9 cellular contexts compared by ENCODE assay signal in genomic region chr12:1917172-1918070, GRCh38. TPM values are rescaled to one million over a fixed set of nuclear protein-coding genes. Genes with fewer than 3 reads are reported as not detected.
DNase-seq lines count a peak whose midpoint lies in the region; ATAC-seq and TF ChIP-seq lines count a peak whose summit lies in the region.
"Had no signal": no experiment of that assay in that cellular context is flagged by ENCODE, and none has a peak within 500 bp of the region (broad histone marks: within the 10 kb centered on the region; RNA-seq: fewer than 3 reads in every experiment).

No MANE protein-coding gene starts in this region.

- H4K20me1 ChIP-seq in H9 (ENCODE audit: control insufficient read depth, insufficient read depth, insufficient read length), result no peaks in the 10 kb centered on the region

- H3K4me3 Mint-ChIP-seq in H9 (no peak overlapping the region; a peak in 1 of 5 replicates), WTC11 (no peak overlapping the region)

- peak overlapping the region in 1 of 4 donors; percentile 18 for H3K4me3 ChIP-seq in adrenal gland
- peak overlapping the region; percentile 27 to 36 for H3K4me3 ChIP-seq in muscle layer of duodenum (ENCODE audit: low read depth in 1 of 2, low read length in 2 of 2)

- DNase-seq in AML-193 (lab: John Stamatoyannopoulos, UW), result peak; percentile 78 to 85
- DNase-seq in H9, result peak; percentile 22
- DNase-seq in adrenal gland, result peak in 5 of 7 donors; percentile 14 to 51 (median 34)
- no peak for DNase-seq in WTC11 (ENCODE audit: low spot score)
- no peak for DNase-seq in dermis blood vessel endothelial cell
- DNase-seq: DMS153 had no signal

- WGBS in H9 (ENCODE audit: extremely low coverage, insufficient read length, low lambda C conversion rate), result no CpG with 5 or more reads among the region's 22 CpGs
- 74 to 80% (median 75%) methylated on average over 14 to 22 of the region's 22 CpGs for WGBS in adrenal gland, 4 donors

- no peaks in the 10 kb centered on the region for H3K27me3 ChIP-seq in H9 (ENCODE audit: insufficient read depth, low read length)
- no peaks in the 10 kb centered on the region for H3K27me3 ChIP-seq in adrenal gland
- no peaks in the 10 kb centered on the region for H3K27me3 ChIP-seq in muscle layer of duodenum (ENCODE audit: low read depth, low read length)

- H3K9me3 Mint-ChIP-seq in H9 (no peaks in the 10 kb centered on the region), WTC11 (no peaks in the 10 kb centered on the region)

- H3T11ph ChIP-seq in H9 (ENCODE audit: low read length), result no peak overlapping the region

- no peak overlapping the region for H3K4ac ChIP-seq in H9 (ENCODE audit: low read depth, low read length)

- no peak overlapping the region for H2BK120ac ChIP-seq in H9 (ENCODE audit: low read depth, low read length, poor library complexity, severe bottlenecking)

- H3K4me1 ChIP-seq in H9 (ENCODE audit: insufficient read depth, low read length) (no peaks in the 10 kb centered on the region), adrenal gland (replicated peaks in 1 of 2) (peaks cover 6% of the 10 kb centered on the region in 2 donors), muscle layer of duodenum (ENCODE audit: control insufficient read depth in 1 of 2, insufficient read depth in 2 of 2, low read length in 2 of 2) (peaks cover 0 to 9% of the 10 kb centered on the region in 2 donors)

- no peak overlapping the region for H3K9ac ChIP-seq in H9 (ENCODE audit: extremely low read depth, insufficient read length, low read length)

- H3K4me2 ChIP-seq in H9 (ENCODE audit: insufficient read depth, insufficient read length, low read length), result no peak overlapping the region

- no peaks in the 10 kb centered on the region; a peak in 1 of 7 replicates for H3K36me3 Mint-ChIP-seq in H9 (ENCODE audit: insufficient read depth in 1 of 3, low read depth in 3 of 3)
- H3K36me3 Mint-ChIP-seq in WTC11, result no peaks in the 10 kb centered on the region

- no peaks in the 10 kb centered on the region for H3K79me2 ChIP-seq in H9 (ENCODE audit: insufficient read depth, low read length)

- H3K14ac ChIP-seq in H9 (ENCODE audit: insufficient read depth, low read length), result no peak overlapping the region

- intact Hi-C loops in adrenal gland (cut with DNase I), result no loop called here

- H3K36me3 ChIP-seq in adrenal gland (replicated peaks in 1 of 2) (no peaks in the 10 kb centered on the region), muscle layer of duodenum (ENCODE audit: control insufficient read depth in 1 of 2, insufficient read depth in 2 of 2, low read length in 2 of 2) (no peaks in the 10 kb centered on the region)

- no peaks in the 10 kb centered on the region for H3K23me2 ChIP-seq in H9 (ENCODE audit: insufficient read length, low read depth, low read length, poor library complexity, severe bottlenecking)

- H2AK5ac ChIP-seq in H9 (ENCODE audit: insufficient read length, low read length), result no peak overlapping the region

- TF ChIP-seq POLR2A in adrenal gland (IDR thresholded peaks at IDR 0.05), result no peak

- H2AFZ ChIP-seq in H9 (ENCODE audit: low read length), result no peak overlapping the region

- H3K4me1 Mint-ChIP-seq in H9 (peaks cover 19 to 48% of the 10 kb centered on the region in 2 experiments), WTC11 (peaks cover 19% of the 10 kb centered on the region)

- H3K23ac ChIP-seq in H9 (ENCODE audit: insufficient read length, low read depth, low read length), result no peak overlapping the region

- H2BK12ac ChIP-seq in H9 (ENCODE audit: insufficient read length, low read depth, low read length), result no peak overlapping the region

- H4K5ac ChIP-seq in H9 (ENCODE audit: insufficient read length, low read depth, low read length), result no peak overlapping the region

- H3K18ac ChIP-seq in H9 (ENCODE audit: insufficient read length, low read depth, low read length), result no peak overlapping the region

- no peaks in the 10 kb centered on the region; the same call in 1 of the 2 replicates for H3K27me3 Mint-ChIP-seq in H9 (ENCODE audit: low read depth)
- H3K27me3 Mint-ChIP-seq in WTC11 (ENCODE audit: low read depth), result no peaks in the 10 kb centered on the region

- peak overlapping the region in 1 of 3 experiments; percentile 11; a peak in 3 of 7 replicates for H3K27ac Mint-ChIP-seq in H9
- no peak overlapping the region for H3K27ac Mint-ChIP-seq in WTC11

- TF ChIP-seq CTCF in H9 (conservative IDR thresholded peaks at IDR 0.05) (no peak), adrenal gland (IDR thresholded peaks at IDR 0.05) (no peak), WTC11 (IDR thresholded peaks at IDR 0.05) (no peak)

- no peak overlapping the region for H2BK20ac ChIP-seq in H9 (ENCODE audit: low read depth, low read length, poor library complexity, severe bottlenecking)

- no peak overlapping the region for H2BK5ac ChIP-seq in H9 (ENCODE audit: insufficient read length, low read length)

- no peaks in the 10 kb centered on the region for H3K9me3 ChIP-seq in H9 (ENCODE audit: control insufficient read depth, low read depth, low read length)
- no peaks in the 10 kb centered on the region for H3K9me3 ChIP-seq in adrenal gland (replicated peaks in 1 of 3)
- H3K9me3 ChIP-seq in muscle layer of duodenum (ENCODE audit: control insufficient read depth in 1 of 2, low read length in 2 of 2), result no peaks in the 10 kb centered on the region

- POLR2A ChIA-PET in WTC11 (lab: Charles Lee), result no interaction called here

- ATAC-seq in WTC11 (no peak), GM18511 (IDR thresholded peaks at IDR 0.05; ENCODE audit: unreplicated experiment) (no peak), GM18502 (IDR thresholded peaks at IDR 0.05; ENCODE audit: poor library complexity, unreplicated experiment) (no peak)

- no peak overlapping the region for H4K91ac ChIP-seq in H9 (ENCODE audit: insufficient read length, low read depth, low read length)

- no peaks in the 10 kb centered on the region for H3K79me1 ChIP-seq in H9 (ENCODE audit: insufficient read depth, low read depth, low read length, poor library complexity, severe bottlenecking)

- CTCF ChIA-PET in WTC11 (lab: Charles Lee), result interaction anchor here (1.1 to 1.8 kb wide), 4 partner anchors 22 to 126 kb away, joined by 3 to 18 read pairs (median 4); no protein-coding TSS in a partner anchor

- H3K27ac ChIP-seq in H9 (ENCODE audit: insufficient read length, low read depth, low read length) (no peak overlapping the region), adrenal gland (peak overlapping the region in 3 of 5 donors; percentile 51 to 75 (median 59)), muscle layer of duodenum (ENCODE audit: low read length) (peak overlapping the region; percentile 43)

- no peak overlapping the region for H3K56ac ChIP-seq in H9 (ENCODE audit: insufficient read length, low read depth, low read length)

- H4K8ac ChIP-seq in H9 (replicated peaks; ENCODE audit: insufficient read length, low read depth, low read length), result no peak overlapping the region

- H2BK15ac ChIP-seq in H9 (ENCODE audit: low read depth, low read length), result no peak overlapping the region

TF ChIP-seq in WTC11, 78 proteins besides CTCF, POLR2A, EP300 and RAD21 (continues in another document):
- no peak for TF ChIP-seq ZMAT4 (CRISPR knock-in tag; IDR thresholded peaks at IDR 0.05)
- TF ChIP-seq NR2C2 (CRISPR knock-in tag; IDR thresholded peaks at IDR 0.05), result no peak
- no peak for TF ChIP-seq E2F1 (CRISPR knock-in tag; IDR thresholded peaks at IDR 0.05)
- TF ChIP-seq TP53 (CRISPR knock-in tag; IDR thresholded peaks at IDR 0.05), result no peak
- TF ChIP-seq CREB1 (CRISPR knock-in tag; IDR thresholded peaks at IDR 0.05), result no peak
- no peak for TF ChIP-seq ZNF396 (CRISPR knock-in tag; IDR thresholded peaks at IDR 0.05; ENCODE audit: borderline replicate concordance)
- no peak for TF ChIP-seq SMAD4 (CRISPR knock-in tag; IDR thresholded peaks at IDR 0.05)
- no peak for TF ChIP-seq ZNF416 (CRISPR knock-in tag; IDR thresholded peaks at IDR 0.05)
- no peak for TF ChIP-seq HMGA2 (CRISPR knock-in tag; IDR thresholded peaks at IDR 0.05)
- TF ChIP-seq ATF1 (CRISPR knock-in tag; IDR thresholded peaks at IDR 0.05), result no peak
- TF ChIP-seq CREM (CRISPR knock-in tag; IDR thresholded peaks at IDR 0.05), result no peak
- no peak for TF ChIP-seq NR1H2 (CRISPR knock-in tag; IDR thresholded peaks at IDR 0.05)
- TF ChIP-seq ZBTB43 (CRISPR knock-in tag; IDR thresholded peaks at IDR 0.05), result no peak
- TF ChIP-seq ZNF263 (CRISPR knock-in tag; IDR thresholded peaks at IDR 0.05; ENCODE audit: low read depth), result no peak

RNA-seq across cellular contexts. Expression of gene CACNA2D4, which starts 1.0 kb away (rescaled TPM):
- 0.61 and 0.79 TPM in 2 replicates for total RNA-seq in H9 (2021)
- total RNA-seq in adrenal gland, result 1 to 10 TPM in 6 of 8 donors, under 1 TPM in 2; 0.54 to 9.1 (median 4.2) TPM
- 1 to 10 TPM; 1.4 to 4.4 (median 3.1) TPM for polyA plus RNA-seq in adrenal gland
- total RNA-seq in WTC11 (2021), result 0.04 to 0.46 TPM (median 0.25 TPM) in 3 replicates
- 0.17 and 0.33 TPM in 2 replicates for total RNA-seq in dermis blood vessel endothelial cell

Comparison
In these comparisons a context has a peak if more than half of its experiments do, and no peak if none do; other contexts are left out.
1. DNase-seq: peak in AML-193 (2 of 2), H9 (single experiment) and adrenal gland (5 of 7); none in WTC11 (single experiment) and dermis blood vessel endothelial cell (single experiment).